Comparison of ENCODE assay signal across 18 cellular contexts in the genomic region with DNA sequence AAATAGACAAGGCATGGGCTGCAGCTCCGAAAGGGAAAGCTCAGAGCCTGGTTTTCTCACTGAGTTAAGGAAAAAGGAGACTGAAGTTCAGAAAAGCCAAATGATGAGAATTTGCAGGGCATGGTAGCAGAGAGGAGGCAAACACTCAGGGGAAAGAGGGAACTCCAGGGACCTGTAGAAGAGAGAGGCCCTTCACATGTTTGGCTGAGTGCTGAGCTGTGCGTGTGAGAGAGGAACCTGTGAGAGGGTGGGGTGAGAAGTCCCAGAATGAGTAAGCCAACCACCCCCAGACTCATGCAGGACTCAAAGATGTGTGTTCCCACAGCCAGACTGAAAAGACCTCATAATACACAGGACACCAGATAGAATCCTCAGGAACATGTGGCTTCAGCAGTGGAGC. TPM values are rescaled to one million over a fixed set of nuclear protein-coding genes. Genes with fewer than 3 reads are reported as not detected.
DNase-seq lines count a peak whose midpoint lies in the region; ATAC-seq and TF ChIP-seq lines count a peak whose summit lies in the region.
"Had no signal": no experiment of that assay in that cellular context is flagged by ENCODE, and none has a peak within 500 bp of the region (broad histone marks: within the 10 kb centered on the region; RNA-seq: fewer than 3 reads in every experiment).

No MANE protein-coding gene starts in this region.

- no peak overlapping the region for H3K27ac ChIP-seq in CD4-positive, CD25-positive, alpha-beta regulatory T cell (ENCODE audit: insufficient read depth, low read length, poor library complexity, severe bottlenecking)
- H3K27ac ChIP-seq: brain microvascular endothelial cell, esophagus muscularis mucosa, spleen, suprapubic skin had no signal

- no peaks in the 10 kb centered on the region for H3K36me3 ChIP-seq in CD4-positive, CD25-positive, alpha-beta regulatory T cell (ENCODE audit: control insufficient read depth, insufficient read depth, low read length)
- H3K36me3 ChIP-seq: BE2C, brain microvascular endothelial cell, esophagus muscularis mucosa, spleen, suprapubic skin had no signal

- peaks cover 0 to 34% (median 17%) of the 10 kb centered on the region in 4 donors for H3K4me1 Mint-ChIP-seq in CD4-positive, CD25-positive, alpha-beta regulatory T cell
- peaks cover 14% of the 10 kb centered on the region for H3K4me1 Mint-ChIP-seq in activated T-helper 17 cell treated with anti-CD3 and anti-CD28 coated beads, Interleukin-2, amount 50 U/mL, for 72 hours

- peaks cover 15% of the 10 kb centered on the region for H3K4me1 ChIP-seq in CD4-positive, CD25-positive, alpha-beta regulatory T cell (ENCODE audit: control insufficient read depth, insufficient read depth, low read length, poor library complexity, severe bottlenecking)
- H3K4me1 ChIP-seq: BE2C had no signal

- H3K9me3 Mint-ChIP-seq in CD4-positive, CD25-positive, alpha-beta regulatory T cell, result peaks cover 0 to 3% (median 0%) of the 10 kb centered on the region in 7 donors
- H3K9me3 Mint-ChIP-seq in activated T-helper 17 cell treated with anti-CD3 and anti-CD28 coated beads, Interleukin-2, amount 50 U/mL, for 72 hours, result no peaks in the 10 kb centered on the region
- H3K9me3 Mint-ChIP-seq: natural killer cell treated with Interleukin-12 subunit alpha and Interleukin-12 subunit beta and Interleukin-15 and Interleukin-18, amount 100 ng/mL, for 72 hours had no signal

- H3K27me3 Mint-ChIP-seq in CD4-positive, CD25-positive, alpha-beta regulatory T cell, result peaks cover 19% of the 10 kb centered on the region
- no peaks in the 10 kb centered on the region for H3K27me3 Mint-ChIP-seq in activated T-helper 17 cell treated with anti-CD3 and anti-CD28 coated beads, Interleukin-2, amount 50 U/mL, for 72 hours

- peak in 1 of 3 donors; percentile 32 for DNase-seq in CD4-positive, CD25-positive, alpha-beta regulatory T cell
- DNase-seq in GM10266 (ENCODE audit: extremely low spot score) (peak; percentile 70), activated gamma-delta T cell (lab: John Stamatoyannopoulos, UW) (no peak), OCI-M2 (lab: John Stamatoyannopoulos, UW; ENCODE audit: unreplicated experiment) (no peak)
- DNase-seq: BE2C, brain microvascular endothelial cell, head of caudate nucleus, mammary epithelial cell, NCI-H1436 treated with DMSO at 0.1 percent for 48 hours, OCI-M1, spleen had no signal

- H3K4me3 Mint-ChIP-seq in CD4-positive, CD25-positive, alpha-beta regulatory T cell, result peak overlapping the region in 2 of 4 donors; percentile 65 to 77
- peak overlapping the region; percentile 40 for H3K4me3 Mint-ChIP-seq in activated T-helper 17 cell treated with anti-CD3 and anti-CD28 coated beads, Interleukin-2, amount 50 U/mL, for 72 hours
- H3K4me3 Mint-ChIP-seq: natural killer cell treated with Interleukin-12 subunit alpha and Interleukin-12 subunit beta and Interleukin-15 and Interleukin-18, amount 100 ng/mL, for 72 hours had no signal

- no peak overlapping the region for H3K4me3 ChIP-seq in CD4-positive, CD25-positive, alpha-beta regulatory T cell (ENCODE audit: low read depth, low read length)
- H3K4me3 ChIP-seq: esophagus muscularis mucosa, spleen, suprapubic skin had no signal

- no peaks in the 10 kb centered on the region for H3K27me3 ChIP-seq in CD4-positive, CD25-positive, alpha-beta regulatory T cell (ENCODE audit: control insufficient read depth, insufficient read depth, low read length)
- H3K27me3 ChIP-seq: BE2C, brain microvascular endothelial cell, esophagus muscularis mucosa, spleen, suprapubic skin had no signal

- no peak for TF ChIP-seq CTCF in GM10266 (IDR thresholded peaks at IDR 0.05; ENCODE audit: control insufficient read depth, insufficient read depth, low read depth, missing control alignments)

- no peak for ATAC-seq in CD4-positive, CD25-positive, alpha-beta regulatory T cell (ENCODE audit: low read depth in 2 of 2)
- peak; percentile 73 for ATAC-seq in HG02610 (IDR thresholded peaks at IDR 0.05; ENCODE audit: unreplicated experiment)
- ATAC-seq in activated T-helper 17 cell treated with anti-CD3 and anti-CD28 coated beads, Interleukin-2, amount 50 U/mL, for 72 hours (replicated peaks), result peak; percentile 45
- no peak for ATAC-seq in GM21381 (IDR thresholded peaks at IDR 0.05; ENCODE audit: unreplicated experiment)
- ATAC-seq: natural killer cell treated with Interleukin-12 subunit alpha and Interleukin-12 subunit beta and Interleukin-15 and Interleukin-18, amount 100 ng/mL, for 72 hours had no signal

- no peaks in the 10 kb centered on the region for H3K36me3 Mint-ChIP-seq in CD4-positive, CD25-positive, alpha-beta regulatory T cell
- H3K36me3 Mint-ChIP-seq in activated T-helper 17 cell treated with anti-CD3 and anti-CD28 coated beads, Interleukin-2, amount 50 U/mL, for 72 hours (ENCODE audit: low read depth), result no peaks in the 10 kb centered on the region
- H3K36me3 Mint-ChIP-seq: natural killer cell treated with Interleukin-12 subunit alpha and Interleukin-12 subunit beta and Interleukin-15 and Interleukin-18, amount 100 ng/mL, for 72 hours had no signal

- H3K9me3 ChIP-seq in CD4-positive, CD25-positive, alpha-beta regulatory T cell (ENCODE audit: control insufficient read depth in 2 of 2, low read length in 2 of 2), result no peaks in the 10 kb centered on the region
- H3K9me3 ChIP-seq: BE2C, esophagus muscularis mucosa, spleen, suprapubic skin had no signal

- peak overlapping the region in 2 of 3 donors; percentile 42 to 77 for H3K27ac Mint-ChIP-seq in CD4-positive, CD25-positive, alpha-beta regulatory T cell
- H3K27ac Mint-ChIP-seq in activated T-helper 17 cell treated with anti-CD3 and anti-CD28 coated beads, Interleukin-2, amount 50 U/mL, for 72 hours, result no peak overlapping the region
- H3K27ac Mint-ChIP-seq: progenitor cell of endocrine pancreas had no signal

RNA-seq across cellular contexts. Expression of gene CRYL1, which starts 2.8 kb away (rescaled TPM):
- total RNA-seq in CD4-positive, CD25-positive, alpha-beta regulatory T cell, result 16.2 TPM
- polyA plus RNA-seq in CD4-positive, CD25-positive, alpha-beta regulatory T cell, result 10 to 100 TPM; 45.8 to 55.0 (median 53.7) TPM
- 10 to 100 TPM in 1 of 2 donors, 1 to 10 TPM in 1; 8.0 to 12.8 TPM for total RNA-seq in activated T-helper 17 cell treated with anti-CD3 and anti-CD28 coated beads, Interleukin-2, amount 50 U/mL, for 72 hours

RNA-seq across cellular contexts. Expression of gene IFT88, which starts 38.5 kb away (rescaled TPM):
- total RNA-seq in CD4-positive, CD25-positive, alpha-beta regulatory T cell, result 7.1 TPM
- polyA plus RNA-seq in CD4-positive, CD25-positive, alpha-beta regulatory T cell, result 1 to 10 TPM; 3.7 to 8.0 (median 5.8) TPM
- total RNA-seq in activated T-helper 17 cell treated with anti-CD3 and anti-CD28 coated beads, Interleukin-2, amount 50 U/mL, for 72 hours, result 1 to 10 TPM; 2.5 to 5.7 TPM

Comparison
In these comparisons a context has a peak if more than half of its experiments do, and no peak if none do; other contexts are left out.
1. ATAC-seq: peak in HG02610 (single experiment) and activated T-helper 17 cell treated with anti-CD3 and anti-CD28 coated beads, Interleukin-2, amount 50 U/mL, for 72 hours (single experiment); none in CD4-positive, CD25-positive, alpha-beta regulatory T cell (0 of 2) and GM21381 (single experiment).